Comparison of ENCODE assay signal across 7 cellular contexts in the genomic region with DNA sequence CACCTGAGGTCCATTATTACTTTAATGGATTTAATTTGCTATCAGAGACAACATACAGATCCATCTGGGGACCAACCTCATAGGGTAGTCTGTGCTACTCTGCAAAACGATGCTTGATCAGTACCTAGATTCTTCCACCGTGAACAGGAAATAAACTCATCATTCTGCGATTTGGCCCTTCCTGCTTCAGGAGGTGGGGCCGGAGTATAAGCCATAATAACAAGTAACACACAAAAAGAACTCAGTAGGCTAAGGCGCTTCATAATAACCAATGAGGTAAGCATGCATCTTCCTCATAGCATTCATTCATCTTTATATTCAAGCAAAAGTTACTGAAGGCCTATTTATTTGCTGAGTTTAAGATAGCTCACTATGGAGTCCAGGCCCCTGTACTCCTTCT. TPM values are rescaled to one million over a fixed set of nuclear protein-coding genes. Genes with fewer than 3 reads are reported as not detected.
"Had no signal": no experiment of that assay in that cellular context is flagged by ENCODE, and none has a peak within 500 bp of the region (broad histone marks: within the 10 kb centered on the region; RNA-seq: fewer than 3 reads in every experiment).

No MANE protein-coding gene starts in this region.

RNA-seq across cellular contexts. Expression of gene SPDYE18, which starts 17.3 kb away (rescaled TPM):
- total RNA-seq: RPMI7951, SJCRH30 had no signal

RNA-seq across cellular contexts. Expression of gene SPDYE17, which starts 47.5 kb away (rescaled TPM):
- total RNA-seq: K562, M059J, PC-9, Right ventricle myocardium inferior, RPMI7951, SJCRH30, SK-MEL-5 had no signal
- polyA plus RNA-seq: K562 had no signal
